Comparison of ENCODE assay signal across 27 cellular contexts in genomic region chr11:30100514-30100913, GRCh38.
"Had no signal": no experiment of that assay in that cellular context is flagged by ENCODE, and none has a peak within 500 bp of the region (broad histone marks: within the 10 kb centered on the region; RNA-seq: fewer than 3 reads in every experiment).

No MANE protein-coding gene starts in this region.

- DNase-seq: activated CD4-positive, alpha-beta memory T cell treated with anti-CD3 and anti-CD28 coated beads for 36 hours; activated CD4-positive, alpha-beta T cell treated with anti-CD3 and anti-CD28 coated beads for 36 hours; activated CD4-positive, alpha-beta T cell treated with anti-CD3 and anti-CD28 coated beads, Interleukin-2, amount 10 ng/mL, durations not matched to agents 24 days and 14 days; activated CD4-positive, CD25-positive, alpha-beta regulatory T cell; activated CD4-positive, CD25-positive, alpha-beta regulatory T cell treated with anti-CD3 and anti-CD28 coated beads, Interleukin-2, amount 50 U/mL, for 72 hours; activated CD8-positive, alpha-beta memory T cell treated with anti-CD3 and anti-CD28 coated beads, Interleukin-2, amount 10 ng/mL, durations not matched to agents 7 days and 5 days; activated CD8-positive, alpha-beta memory T cell treated with anti-CD3 and anti-CD28 coated beads, Interleukin-2, amount 50 U/mL, for 4 hours; activated CD8-positive, alpha-beta T cell treated with anti-CD3 and anti-CD28 coated beads, Interleukin-2, amount 10 ng/mL, durations not matched to agents 7 days and 5 days; activated effector memory CD4-positive, alpha-beta T cell treated with anti-CD3 and anti-CD28 coated beads, Interleukin-2, amount 50 U/mL, for 16 hours; activated naive CD4-positive, alpha-beta T cell treated with anti-CD3 and anti-CD28 coated beads for 36 hours; activated naive CD8-positive, alpha-beta T cell treated with anti-CD3 and anti-CD28 coated beads for 36 hours; activated naive CD8-positive, alpha-beta T cell treated with anti-CD3 and anti-CD28 coated beads, Interleukin-2, amount 50 U/mL, for 24 hours; activated T-cell treated with anti-CD3 and anti-CD28 coated beads, Interleukin-2, amount 50 U/mL, for 1 hour; activated T-cell treated with anti-CD3 and anti-CD28 coated beads, Interleukin-2, amount 50 U/mL, for 48 hours; adrenal gland; amygdala; aorta; body of pancreas; caudate nucleus; cortex of kidney; dermis blood vessel endothelial cell; effector CD4-positive, alpha-beta T cell; effector memory CD8-positive, alpha-beta T cell; foreskin fibroblast; head of caudate nucleus; T-helper 2 cell had no signal

- H3K9me3 ChIP-seq: body of pancreas had no signal

- H3K27ac ChIP-seq: adrenal gland, body of pancreas, epithelial cell of prostate had no signal

- H3K4me3 ChIP-seq: adrenal gland, body of pancreas had no signal

- H3K27me3 ChIP-seq: adrenal gland, body of pancreas had no signal

- H3K36me3 ChIP-seq: adrenal gland had no signal

- H3K4me1 ChIP-seq: adrenal gland, body of pancreas had no signal
